9 cellular contexts compared by ENCODE assay signal in the genomic region with DNA sequence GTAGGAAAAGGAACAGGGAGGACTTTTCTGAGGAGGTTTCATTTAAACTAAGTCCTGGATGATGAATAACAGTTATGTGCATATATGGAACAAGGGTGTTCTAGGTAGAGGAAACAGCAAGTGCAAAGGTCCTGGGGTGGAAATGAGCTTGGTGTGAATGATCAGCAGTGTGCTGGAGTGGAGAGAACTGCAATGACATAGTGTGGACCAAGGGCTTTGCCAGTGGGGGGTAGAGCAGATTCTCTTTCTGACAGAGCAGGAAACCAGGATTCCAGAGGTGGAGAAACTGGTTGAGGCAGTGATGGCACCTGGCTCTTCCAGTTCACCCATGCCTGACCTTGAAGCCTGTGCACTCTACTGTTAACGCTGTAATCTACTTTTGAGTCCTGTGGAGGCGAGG. TPM values are rescaled to one million over a fixed set of nuclear protein-coding genes. Genes with fewer than 3 reads are reported as not detected.
DNase-seq lines count a peak whose midpoint lies in the region; ATAC-seq, FAIRE-seq and TF ChIP-seq lines count a peak whose summit lies in the region.
"Had no signal": no experiment of that assay in that cellular context is flagged by ENCODE, and none has a peak within 500 bp of the region (broad histone marks: within the 10 kb centered on the region; RNA-seq: fewer than 3 reads in every experiment).

No MANE protein-coding gene starts in this region.

- H3K9ac ChIP-seq in HepG2 (ENCODE audit: insufficient read depth, low read depth, low read length): no peak overlapping the region; the same call in 1 of the 2 replicates

- peaks cover 12% of the 10 kb centered on the region for H3K79me2 ChIP-seq in HepG2 (ENCODE audit: insufficient read depth, low read length)

- no peak for FAIRE-seq in HepG2 (lab: Jason Lieb, UNC)
- FAIRE-seq: urothelium cell line had no signal

- no peak overlapping the region for H3K4me3 ChIP-seq in HepG2 (replicated peaks in 1 of 3; ENCODE audit: insufficient read depth in 1 of 3, low read depth in 2 of 3, low read length in 3 of 3)
- H3K4me3 ChIP-seq in right lobe of liver: no peak overlapping the region
- peak overlapping the region; percentile 62 to 73 for H3K4me3 ChIP-seq in vagina

- POLR2A ChIA-PET in HepG2 (lab: Yijun Ruan, JAX): no interaction called here

- ATAC-seq in HepG2 (no peak), right lobe of liver (no peak), GM21423 (IDR thresholded peaks at IDR 0.05; ENCODE audit: unreplicated experiment) (no peak), HG03460 (IDR thresholded peaks at IDR 0.05; ENCODE audit: unreplicated experiment) (no peak)
- ATAC-seq in effector memory CD8-positive, alpha-beta T cell (replicated peaks): no peak

- peak overlapping the region; percentile 86 to 90 for H3K27ac Mint-ChIP-seq in effector memory CD8-positive, alpha-beta T cell

- TSS peak; percentile 73 for BruUV-seq in HepG2 (replicated peaks; lab: Mats Ljungman, UMichigan)

- H3K9me3 ChIP-seq in HepG2 (ENCODE audit: low read length): no peaks in the 10 kb centered on the region
- H3K9me3 ChIP-seq in right lobe of liver: no peaks in the 10 kb centered on the region
- no peaks in the 10 kb centered on the region for H3K9me3 ChIP-seq in vagina

- peak overlapping the region; percentile 73 to 77 for H3K4me3 Mint-ChIP-seq in effector memory CD8-positive, alpha-beta T cell

- peak overlapping the region; percentile 74 for H3K4me2 ChIP-seq in HepG2 (ENCODE audit: low read depth, low read length)

- in situ Hi-C loops in HepG2 (cut with HindIII; ENCODE audit: extremely low pct_ligation_motif_present, low pct_unique_long_range_greater_than_20kb): no loop called here

- H3K27ac ChIP-seq in HepG2 (ENCODE audit: extremely low read length, insufficient read depth, low read length): no peak overlapping the region
- H3K27ac ChIP-seq in right lobe of liver: no peak overlapping the region
- H3K27ac ChIP-seq in vagina: peak overlapping the region; percentile 85

- no peak for TF ChIP-seq RAD21 in HepG2 (CRISPR knock-in tag; IDR thresholded peaks at IDR 0.05)

- H3K36me3 ChIP-seq in HepG2 (replicated peaks in 1 of 2; ENCODE audit: control insufficient read depth in 1 of 2, insufficient read depth in 2 of 2, low read length in 2 of 2) (no peaks in the 10 kb centered on the region), right lobe of liver (no peaks in the 10 kb centered on the region), vagina (no peaks in the 10 kb centered on the region)

- intact Hi-C loops in HepG2 (cut with micrococcal nuclease; ENCODE audit: unreplicated experiment): no loop called here
- intact Hi-C loops in right lobe of liver (cut with DNase I): no loop called here
- intact Hi-C loops in vagina (cut with DNase I): no loop called here

- peaks cover 40 to 45% of the 10 kb centered on the region in 2 donors for H3K4me1 Mint-ChIP-seq in effector memory CD8-positive, alpha-beta T cell (ENCODE audit: low read depth in 2 of 2)

- peaks cover 24% of the 10 kb centered on the region for H3K36me3 Mint-ChIP-seq in effector memory CD8-positive, alpha-beta T cell (ENCODE audit: insufficient read depth)

- DNase-seq in HepG2 (ENCODE audit: low spot score) (no peak), right lobe of liver (no peak), vagina (ENCODE audit: extremely low spot score in 2 of 2) (no peak)
- DNase-seq in effector memory CD8-positive, alpha-beta T cell: no peak
- DNase-seq: foreskin fibroblast, NCI-H774 had no signal

- no peaks in the 10 kb centered on the region for H3K9me3 Mint-ChIP-seq in effector memory CD8-positive, alpha-beta T cell

- no peak for TF ChIP-seq POLR2A in HepG2 (IDR thresholded peaks at IDR 0.05; ENCODE audit: insufficient read depth in 1 of 2, low read depth in 2 of 2, low read length in 2 of 2)
- no peak for TF ChIP-seq POLR2A in right lobe of liver (IDR thresholded peaks at IDR 0.05)
- no peak for TF ChIP-seq POLR2A in vagina (IDR thresholded peaks at IDR 0.05)

- TF ChIP-seq CTCF in HepG2 (CRISPR knock-in tag; IDR thresholded peaks at IDR 0.05) (no peak), right lobe of liver (IDR thresholded peaks at IDR 0.05) (no peak), vagina (IDR thresholded peaks at IDR 0.05) (no peak)

- H3K27me3 ChIP-seq in HepG2 (ENCODE audit: control insufficient read depth in 1 of 2, insufficient read depth in 2 of 2, low read length in 2 of 2) (no peaks in the 10 kb centered on the region; a peak in 1 of 5 replicates), right lobe of liver (no peaks in the 10 kb centered on the region), vagina (no peaks in the 10 kb centered on the region)

- H4K20me1 ChIP-seq in HepG2 (ENCODE audit: insufficient read depth, low read length): no peaks in the 10 kb centered on the region

- CTCF ChIA-PET in HepG2 (lab: Yijun Ruan, JAX; ENCODE audit: low intra/inter-chr PET ratio, low total read pairs): no interaction called here

- H3K27me3 Mint-ChIP-seq in effector memory CD8-positive, alpha-beta T cell: no peaks in the 10 kb centered on the region

- WGBS in HepG2 (ENCODE audit: low lambda C conversion rate): no CpG with 5 or more reads among the region's 2 CpGs
- WGBS in right lobe of liver (ENCODE audit: insufficient coverage, low coverage, low lambda C conversion rate, missing lambda C conversion rate): no CpG with 5 or more reads among the region's 2 CpGs

- H3K4me1 ChIP-seq in HepG2 (ENCODE audit: insufficient read depth, low read length) (peaks cover 43% of the 10 kb centered on the region), right lobe of liver (peaks cover 0 to 15% (median 0%) of the 10 kb centered on the region in 4 donors), vagina (peaks cover 23% of the 10 kb centered on the region)

- TF ChIP-seq EP300 in HepG2 (IDR thresholded peaks at IDR 0.05; ENCODE audit: low read depth in 2 of 2, low read length in 2 of 2) (no peak), HepG2 (CRISPR knock-in tag; IDR thresholded peaks at IDR 0.05; ENCODE audit: borderline replicate concordance) (no peak)

- H2AFZ ChIP-seq in HepG2 (ENCODE audit: low read length): no peak overlapping the region

RNA-seq across cellular contexts. Expression of gene PPP1R3F, which starts 1.7 kb away (rescaled TPM):
- total RNA-seq in HepG2 (2016; rRNA removed; fragmentation: Illumina TruSeq; extraction: Trizol) (0.07 and 0.84 TPM in 2 replicates), right lobe of liver (1 to 10 TPM; 1.6 to 4.0 (median 2.2) TPM), vagina (18.9 TPM)
- total RNA-seq in HepG2 (2016; cell fraction: cytosol; rRNA removed; fragmentation: Illumina TruSeq; extraction: Trizol; ENCODE audit: low read depth): 0.44 and 0.71 TPM in 2 replicates
- 0.33 and 0.63 TPM in 2 replicates for total RNA-seq in HepG2 (2016; cell fraction: insoluble cytoplasmic fraction; rRNA removed; fragmentation: Illumina TruSeq; extraction: Trizol)
- 0.37 and 1.1 TPM in 2 replicates for total RNA-seq in HepG2 (2016; cell fraction: membrane; rRNA removed; fragmentation: Illumina TruSeq; extraction: Trizol)
- total RNA-seq in HepG2 (2016; cell fraction: nucleus; rRNA removed; fragmentation: Illumina TruSeq; extraction: Trizol): 0.88 and 1.4 TPM in 2 replicates
- 0.46 and 0.82 TPM in 2 replicates for polyA plus RNA-seq in HepG2 (2011; rRNA removed)
- 0.34 and 0.35 TPM in 2 replicates for polyA plus RNA-seq in HepG2 (2011; cell fraction: cytosol; rRNA removed)
- polyA plus RNA-seq in HepG2 (2011; cell fraction: nucleus; rRNA removed): 2.1 and 2.2 TPM in 2 replicates
- polyA plus RNA-seq in HepG2 (2012): 0.32 and 0.55 TPM in 2 replicates
- polyA plus RNA-seq in HepG2 (2016; cell fraction: cytosol; fragmentation: Illumina TruSeq; extraction: Trizol; ENCODE audit: low read depth): 0.16 and 0.43 TPM in 2 replicates
- polyA plus RNA-seq in HepG2 (2016; cell fraction: insoluble cytoplasmic fraction; fragmentation: Illumina TruSeq; extraction: Trizol; ENCODE audit: low read depth): 0.26 and 0.32 TPM in 2 replicates
- 0.18 and 0.26 TPM in 2 replicates for polyA plus RNA-seq in HepG2 (2016; cell fraction: membrane; fragmentation: Illumina TruSeq; extraction: Trizol; ENCODE audit: low read depth)
- polyA plus RNA-seq in HepG2 (2016; cell fraction: nucleus; fragmentation: Illumina TruSeq; extraction: Trizol; ENCODE audit: insufficient read depth, low read depth): 0.87 and 0.98 TPM in 2 replicates
- polyA minus RNA-seq in HepG2 (2011; rRNA and poly(A)+ RNA removed; ENCODE audit: low replicate concordance): 0.70 and 0.75 TPM in 2 replicates
- 0.18 and 0.99 TPM in 2 replicates for polyA minus RNA-seq in HepG2 (2011; cell fraction: cytosol; rRNA and poly(A)+ RNA removed)
- polyA minus RNA-seq in HepG2 (2011; cell fraction: nucleus; rRNA and poly(A)+ RNA removed): 2.5 and 3.3 TPM in 2 replicates

RNA-seq across cellular contexts. Expression of gene FOXP3, which starts 6.8 kb away (rescaled TPM):
- total RNA-seq in HepG2 (2016; rRNA removed; fragmentation: Illumina TruSeq; extraction: Trizol): not detected in 2 replicates
- total RNA-seq in HepG2 (2016; cell fraction: cytosol; rRNA removed; fragmentation: Illumina TruSeq; extraction: Trizol; ENCODE audit: low read depth): not detected in 2 replicates
- total RNA-seq in HepG2 (2016; cell fraction: insoluble cytoplasmic fraction; rRNA removed; fragmentation: Illumina TruSeq; extraction: Trizol): not detected in 2 replicates
- not detected in 2 replicates for total RNA-seq in HepG2 (2016; cell fraction: membrane; rRNA removed; fragmentation: Illumina TruSeq; extraction: Trizol)
- total RNA-seq in HepG2 (2016; cell fraction: nucleus; rRNA removed; fragmentation: Illumina TruSeq; extraction: Trizol): not detected in 2 replicates
- 0.04 and 0.07 TPM in 2 replicates for polyA plus RNA-seq in HepG2 (2011; rRNA removed)
- polyA plus RNA-seq in HepG2 (2011; cell fraction: cytosol; rRNA removed): 0.04 and 0.05 TPM in 2 replicates
- 0.07 and 0.13 TPM in 2 replicates for polyA plus RNA-seq in HepG2 (2011; cell fraction: nucleus; rRNA removed)
- 0.17 TPM in 2 replicates for polyA plus RNA-seq in HepG2 (2012)
- 0.08 TPM in 1 of 2 replicates, not detected in the other for polyA plus RNA-seq in HepG2 (2016; cell fraction: cytosol; fragmentation: Illumina TruSeq; extraction: Trizol; ENCODE audit: low read depth)
- polyA plus RNA-seq in HepG2 (2016; cell fraction: insoluble cytoplasmic fraction; fragmentation: Illumina TruSeq; extraction: Trizol; ENCODE audit: low read depth): 0.24 TPM in 1 of 2 replicates, not detected in the other
- polyA plus RNA-seq in HepG2 (2016; cell fraction: membrane; fragmentation: Illumina TruSeq; extraction: Trizol; ENCODE audit: low read depth): 0.08 TPM in 1 of 2 replicates, not detected in the other
- not detected in 2 replicates for polyA plus RNA-seq in HepG2 (2016; cell fraction: nucleus; fragmentation: Illumina TruSeq; extraction: Trizol; ENCODE audit: insufficient read depth, low read depth)
- polyA minus RNA-seq in HepG2 (2011; rRNA and poly(A)+ RNA removed; ENCODE audit: low replicate concordance): 0.06 and 0.44 TPM in 2 replicates
- not detected in 2 replicates for polyA minus RNA-seq in HepG2 (2011; cell fraction: cytosol; rRNA and poly(A)+ RNA removed)
- polyA minus RNA-seq in HepG2 (2011; cell fraction: nucleus; rRNA and poly(A)+ RNA removed): not detected in 2 replicates
- total RNA-seq in right lobe of liver: 1 to 10 TPM in 1 of 6 experiments, under 1 TPM in 5; 0.18 to 1.2 (median 0.32) TPM
- total RNA-seq in vagina: 1.5 TPM

RNA-seq across cellular contexts. Expression of gene GAGE10, which starts 32.1 kb away (rescaled TPM):
- total RNA-seq in HepG2 (2016; rRNA removed; fragmentation: Illumina TruSeq; extraction: Trizol) (not detected in 2 replicates), right lobe of liver (not detected), vagina (not detected)
- total RNA-seq in HepG2 (2016; cell fraction: cytosol; rRNA removed; fragmentation: Illumina TruSeq; extraction: Trizol; ENCODE audit: low read depth): not detected in 2 replicates
- not detected in 2 replicates for total RNA-seq in HepG2 (2016; cell fraction: insoluble cytoplasmic fraction; rRNA removed; fragmentation: Illumina TruSeq; extraction: Trizol)
- total RNA-seq in HepG2 (2016; cell fraction: membrane; rRNA removed; fragmentation: Illumina TruSeq; extraction: Trizol): not detected in 2 replicates
- total RNA-seq in HepG2 (2016; cell fraction: nucleus; rRNA removed; fragmentation: Illumina TruSeq; extraction: Trizol): not detected in 2 replicates
- polyA plus RNA-seq in HepG2 (2011; rRNA removed): not detected in 2 replicates
- not detected in 2 replicates for polyA plus RNA-seq in HepG2 (2011; cell fraction: cytosol; rRNA removed)
- not detected in 2 replicates for polyA plus RNA-seq in HepG2 (2011; cell fraction: nucleus; rRNA removed)
- not detected in 2 replicates for polyA plus RNA-seq in HepG2 (2012)
- polyA plus RNA-seq in HepG2 (2016; cell fraction: cytosol; fragmentation: Illumina TruSeq; extraction: Trizol; ENCODE audit: low read depth): not detected in 2 replicates
- not detected in 2 replicates for polyA plus RNA-seq in HepG2 (2016; cell fraction: insoluble cytoplasmic fraction; fragmentation: Illumina TruSeq; extraction: Trizol; ENCODE audit: low read depth)
- not detected in 2 replicates for polyA plus RNA-seq in HepG2 (2016; cell fraction: membrane; fragmentation: Illumina TruSeq; extraction: Trizol; ENCODE audit: low read depth)
- not detected in 2 replicates for polyA plus RNA-seq in HepG2 (2016; cell fraction: nucleus; fragmentation: Illumina TruSeq; extraction: Trizol; ENCODE audit: insufficient read depth, low read depth)
- polyA minus RNA-seq in HepG2 (2011; rRNA and poly(A)+ RNA removed; ENCODE audit: low replicate concordance): not detected in 2 replicates
- not detected in 2 replicates for polyA minus RNA-seq in HepG2 (2011; cell fraction: cytosol; rRNA and poly(A)+ RNA removed)
- not detected in 2 replicates for polyA minus RNA-seq in HepG2 (2011; cell fraction: nucleus; rRNA and poly(A)+ RNA removed)

RNA-seq across cellular contexts. Expression of gene CCDC22, which starts 36.1 kb away (rescaled TPM):
- total RNA-seq in HepG2 (2016; rRNA removed; fragmentation: Illumina TruSeq; extraction: Trizol): 11.2 and 13.1 TPM in 2 replicates
- total RNA-seq in HepG2 (2016; cell fraction: cytosol; rRNA removed; fragmentation: Illumina TruSeq; extraction: Trizol; ENCODE audit: low read depth): 1.7 and 2.1 TPM in 2 replicates
- 9.8 and 13.0 TPM in 2 replicates for total RNA-seq in HepG2 (2016; cell fraction: insoluble cytoplasmic fraction; rRNA removed; fragmentation: Illumina TruSeq; extraction: Trizol)
- total RNA-seq in HepG2 (2016; cell fraction: membrane; rRNA removed; fragmentation: Illumina TruSeq; extraction: Trizol): 3.7 and 3.8 TPM in 2 replicates
- 7.1 and 8.3 TPM in 2 replicates for total RNA-seq in HepG2 (2016; cell fraction: nucleus; rRNA removed; fragmentation: Illumina TruSeq; extraction: Trizol)
- 11.0 and 17.1 TPM in 2 replicates for polyA plus RNA-seq in HepG2 (2011; rRNA removed)
- 6.7 and 9.0 TPM in 2 replicates for polyA plus RNA-seq in HepG2 (2011; cell fraction: cytosol; rRNA removed)
- polyA plus RNA-seq in HepG2 (2011; cell fraction: nucleus; rRNA removed): 26.0 and 29.3 TPM in 2 replicates
- polyA plus RNA-seq in HepG2 (2012): 7.9 and 9.9 TPM in 2 replicates
- polyA plus RNA-seq in HepG2 (2016; cell fraction: cytosol; fragmentation: Illumina TruSeq; extraction: Trizol; ENCODE audit: low read depth): 1.9 and 2.0 TPM in 2 replicates
- 10.4 and 11.7 TPM in 2 replicates for polyA plus RNA-seq in HepG2 (2016; cell fraction: insoluble cytoplasmic fraction; fragmentation: Illumina TruSeq; extraction: Trizol; ENCODE audit: low read depth)
- polyA plus RNA-seq in HepG2 (2016; cell fraction: membrane; fragmentation: Illumina TruSeq; extraction: Trizol; ENCODE audit: low read depth): 2.4 and 2.8 TPM in 2 replicates
- 13.0 TPM in 2 replicates for polyA plus RNA-seq in HepG2 (2016; cell fraction: nucleus; fragmentation: Illumina TruSeq; extraction: Trizol; ENCODE audit: insufficient read depth, low read depth)
- 33.7 and 48.1 TPM in 2 replicates for polyA minus RNA-seq in HepG2 (2011; rRNA and poly(A)+ RNA removed; ENCODE audit: low replicate concordance)
- 8.3 and 11.9 TPM in 2 replicates for polyA minus RNA-seq in HepG2 (2011; cell fraction: cytosol; rRNA and poly(A)+ RNA removed)
- polyA minus RNA-seq in HepG2 (2011; cell fraction: nucleus; rRNA and poly(A)+ RNA removed): 4.1 and 7.2 TPM in 2 replicates
- total RNA-seq in right lobe of liver: 10 to 100 TPM in 1 of 6 experiments, 1 to 10 TPM in 5; 7.7 to 10.9 (median 8.7) TPM
- total RNA-seq in vagina: 8.8 TPM

RNA-seq across cellular contexts. Expression of gene CACNA1F, which starts 38.2 kb away (rescaled TPM):
- total RNA-seq in HepG2 (2016; rRNA removed; fragmentation: Illumina TruSeq; extraction: Trizol) (not detected in 2 replicates), right lobe of liver (under 1 TPM in 1 of 6 experiments, not detected in 5; 0.06 TPM), vagina (0.25 TPM)
- total RNA-seq in HepG2 (2016; cell fraction: cytosol; rRNA removed; fragmentation: Illumina TruSeq; extraction: Trizol; ENCODE audit: low read depth): not detected in 2 replicates
- total RNA-seq in HepG2 (2016; cell fraction: insoluble cytoplasmic fraction; rRNA removed; fragmentation: Illumina TruSeq; extraction: Trizol): not detected in 2 replicates
- not detected in 2 replicates for total RNA-seq in HepG2 (2016; cell fraction: membrane; rRNA removed; fragmentation: Illumina TruSeq; extraction: Trizol)
- not detected in 2 replicates for total RNA-seq in HepG2 (2016; cell fraction: nucleus; rRNA removed; fragmentation: Illumina TruSeq; extraction: Trizol)
- 0.03 and 0.09 TPM in 2 replicates for polyA plus RNA-seq in HepG2 (2011; rRNA removed)
- polyA plus RNA-seq in HepG2 (2011; cell fraction: cytosol; rRNA removed): 0.01 TPM in 1 of 2 replicates, not detected in the other
- 0.80 and 0.90 TPM in 2 replicates for polyA plus RNA-seq in HepG2 (2011; cell fraction: nucleus; rRNA removed)
- polyA plus RNA-seq in HepG2 (2012): 0.11 and 0.12 TPM in 2 replicates
- polyA plus RNA-seq in HepG2 (2016; cell fraction: cytosol; fragmentation: Illumina TruSeq; extraction: Trizol; ENCODE audit: low read depth): not detected in 2 replicates
- polyA plus RNA-seq in HepG2 (2016; cell fraction: insoluble cytoplasmic fraction; fragmentation: Illumina TruSeq; extraction: Trizol; ENCODE audit: low read depth): not detected in 2 replicates
- not detected in 2 replicates for polyA plus RNA-seq in HepG2 (2016; cell fraction: membrane; fragmentation: Illumina TruSeq; extraction: Trizol; ENCODE audit: low read depth)
- not detected in 2 replicates for polyA plus RNA-seq in HepG2 (2016; cell fraction: nucleus; fragmentation: Illumina TruSeq; extraction: Trizol; ENCODE audit: insufficient read depth, low read depth)
- 2.9 TPM in 1 of 2 replicates, not detected in the other for polyA minus RNA-seq in HepG2 (2011; rRNA and poly(A)+ RNA removed; ENCODE audit: low replicate concordance)
- polyA minus RNA-seq in HepG2 (2011; cell fraction: cytosol; rRNA and poly(A)+ RNA removed): not detected in 2 replicates
- polyA minus RNA-seq in HepG2 (2011; cell fraction: nucleus; rRNA and poly(A)+ RNA removed): 0.26 TPM in 1 of 2 replicates, not detected in the other

Comparison
In these comparisons a context has a peak if more than half of its experiments do, and no peak if none do; other contexts are left out.
1. H3K4me3 ChIP-seq: peak in vagina (2 of 2); none in HepG2 (0 of 3) and right lobe of liver (0 of 3).